In genomic region chr5:137122075-137122474, GRCh38 we compare ENCODE assay signal across 19 cellular contexts.
A peak's percentile ranks its signal among the peaks of the same experiment; 100 is the strongest.
DNase-seq lines count a peak whose midpoint lies in the region; ATAC-seq and TF ChIP-seq lines count a peak whose summit lies in the region.
"Had no signal": no experiment of that assay in that cellular context is flagged by ENCODE, and none has a peak within 500 bp of the region (broad histone marks: within the 10 kb centered on the region; RNA-seq: fewer than 3 reads in every experiment).

No MANE protein-coding gene starts in this region.

- 11% methylated on average over 3 of the region's 3 CpGs for WGBS in prostate gland

- no peak overlapping the region for H3K9ac ChIP-seq in adipocyte (ENCODE audit: low read length)
- H3K9ac ChIP-seq: BLaER1 treated with 17β-estradiol and CSF1 and Interleukin-3, amounts not matched to agents 10 nM and 100 nM had no signal

- no peaks in the 10 kb centered on the region for H3K27me3 Mint-ChIP-seq in glutamatergic neuron (ENCODE audit: unreplicated experiment)
- peaks cover 2 to 3% of the 10 kb centered on the region in 2 donors for H3K27me3 Mint-ChIP-seq in effector memory CD8-positive, alpha-beta T cell

- H3K4me3 ChIP-seq in HEK293 (ENCODE audit: low read depth, low read length) (no peak overlapping the region), adipocyte (ENCODE audit: low read length) (no peak overlapping the region), prostate gland (no peak overlapping the region)
- H3K4me3 ChIP-seq: A549; BLaER1 treated with 17β-estradiol and CSF1 and Interleukin-3, amounts not matched to agents 10 nM and 100 nM; lung; Peyer's patch; SJCRH30 had no signal

- no peaks in the 10 kb centered on the region for H3K4me1 ChIP-seq in HEK293 (ENCODE audit: control insufficient read depth, insufficient read depth, low read length)
- H3K4me1 ChIP-seq in adipocyte (ENCODE audit: control insufficient read depth, insufficient read depth, low read length) = peaks cover 23% of the 10 kb centered on the region
- no peaks in the 10 kb centered on the region for H3K4me1 ChIP-seq in prostate gland (replicated peaks)
- H3K4me1 ChIP-seq: A549, Peyer's patch, SJCRH30 had no signal

- H3K4me1 Mint-ChIP-seq in glutamatergic neuron (ENCODE audit: low read depth, unreplicated experiment) = no peaks in the 10 kb centered on the region
- no peaks in the 10 kb centered on the region for H3K4me1 Mint-ChIP-seq in effector memory CD8-positive, alpha-beta T cell (ENCODE audit: low read depth in 2 of 2)
- H3K4me1 Mint-ChIP-seq: activated naive CD4-positive, alpha-beta T cell treated with anti-CD3 and anti-CD28 coated beads, Interleukin-2, amount 50 U/mL, for 24 hours had no signal

- H3K27me3 ChIP-seq in adipocyte (replicated peaks; ENCODE audit: control insufficient read depth, insufficient read depth, low read length) = no peaks in the 10 kb centered on the region
- no peaks in the 10 kb centered on the region for H3K27me3 ChIP-seq in prostate gland (replicated peaks; ENCODE audit: insufficient read depth)
- H3K27me3 ChIP-seq: BLaER1 treated with 17β-estradiol and CSF1 and Interleukin-3, amounts not matched to agents 10 nM and 100 nM; Peyer's patch had no signal

- H3K9me3 ChIP-seq in HEK293 (ENCODE audit: control insufficient read depth, insufficient read depth, low read depth, low read length) = no peaks in the 10 kb centered on the region
- no peaks in the 10 kb centered on the region for H3K9me3 ChIP-seq in adipocyte (ENCODE audit: control insufficient read depth, low read length)
- H3K9me3 ChIP-seq in prostate gland = no peaks in the 10 kb centered on the region
- H3K9me3 ChIP-seq: A549; BLaER1 treated with 17β-estradiol and CSF1 and Interleukin-3, amounts not matched to agents 10 nM and 100 nM; Peyer's patch; SJCRH30 had no signal

- intact Hi-C loops in prostate gland (cut with DNase I) = no loop called here

- no peaks in the 10 kb centered on the region for H3K36me3 Mint-ChIP-seq in glutamatergic neuron (ENCODE audit: unreplicated experiment)
- H3K36me3 Mint-ChIP-seq in effector memory CD8-positive, alpha-beta T cell (ENCODE audit: insufficient read depth) = no peaks in the 10 kb centered on the region
- H3K36me3 Mint-ChIP-seq: activated naive CD4-positive, alpha-beta T cell treated with anti-CD3 and anti-CD28 coated beads, Interleukin-2, amount 50 U/mL, for 24 hours had no signal

- H3K27ac Mint-ChIP-seq in glutamatergic neuron (ENCODE audit: unreplicated experiment) = no peak overlapping the region
- no peak overlapping the region for H3K27ac Mint-ChIP-seq in effector memory CD8-positive, alpha-beta T cell
- H3K27ac Mint-ChIP-seq: activated naive CD4-positive, alpha-beta T cell treated with anti-CD3 and anti-CD28 coated beads, Interleukin-2, amount 50 U/mL, for 24 hours had no signal

- DNase-seq in NCI-H1436 treated with DMSO at 0.1 percent for 48 hours (lab: John Stamatoyannopoulos, UW) (peak; percentile 5), NCI-H1436 (lab: John Stamatoyannopoulos, UW) (no peak), adipocyte (ENCODE audit: low read depth) (peak; percentile 46), glutamatergic neuron (peak; percentile 45), hepatic stellate cell (ENCODE audit: low spot score) (no peak), prostate gland (ENCODE audit: low spot score) (no peak)
- DNase-seq in effector memory CD8-positive, alpha-beta T cell = no peak
- DNase-seq: activated CD4-positive, alpha-beta T cell treated with anti-CD3 and anti-CD28 coated beads for 48 hours; kidney; nucleus accumbens; Peyer's patch; SJCRH30; stimulated activated CD4-positive, alpha-beta T cell treated with anti-CD3 and anti-CD28 coated beads, Interleukin-15, amount 100 ng/mL, for 24 hours had no signal

- H3K9me3 Mint-ChIP-seq in glutamatergic neuron (ENCODE audit: unreplicated experiment) = no peaks in the 10 kb centered on the region
- peaks cover under 1 to 3% of the 10 kb centered on the region in 2 donors for H3K9me3 Mint-ChIP-seq in effector memory CD8-positive, alpha-beta T cell
- H3K9me3 Mint-ChIP-seq: activated naive CD4-positive, alpha-beta T cell treated with anti-CD3 and anti-CD28 coated beads, Interleukin-2, amount 50 U/mL, for 24 hours had no signal

- CTCF ChIA-PET in HEK293 (lab: Yijun Ruan, JAX) = interaction anchor here (0.7 kb wide), 1 partner anchor 175 kb away, joined by 3 read pairs; no protein-coding TSS in a partner anchor

- no peak overlapping the region for H3K4me3 Mint-ChIP-seq in glutamatergic neuron (ENCODE audit: unreplicated experiment)
- no peak overlapping the region for H3K4me3 Mint-ChIP-seq in effector memory CD8-positive, alpha-beta T cell
- H3K4me3 Mint-ChIP-seq: activated naive CD4-positive, alpha-beta T cell treated with anti-CD3 and anti-CD28 coated beads, Interleukin-2, amount 50 U/mL, for 24 hours had no signal

- no peak for ATAC-seq in effector memory CD8-positive, alpha-beta T cell (replicated peaks)
- ATAC-seq: A549, HepG2 had no signal

- POLR2A ChIA-PET in HEK293 (lab: Yijun Ruan, JAX) = no interaction called here

- H3K36me3 ChIP-seq in HEK293 (ENCODE audit: control insufficient read depth in 2 of 2, insufficient read depth in 1 of 2, low read length in 2 of 2) (no peaks in the 10 kb centered on the region), adipocyte (ENCODE audit: control insufficient read depth, insufficient read depth, low read length, severe bottlenecking) (no peaks in the 10 kb centered on the region), prostate gland (no peaks in the 10 kb centered on the region)
- H3K36me3 ChIP-seq: BLaER1 treated with 17β-estradiol and CSF1 and Interleukin-3, amounts not matched to agents 10 nM and 100 nM; Peyer's patch; SJCRH30 had no signal

- TF ChIP-seq POLR2A in prostate gland (IDR thresholded peaks at IDR 0.05) = no peak

- H3K27ac ChIP-seq in HEK293 (ENCODE audit: extremely low read depth, low read depth, low read length) (no peak overlapping the region), prostate gland (no peak overlapping the region)
- H3K27ac ChIP-seq: A549; BLaER1 treated with 17β-estradiol and CSF1 and Interleukin-3, amounts not matched to agents 10 nM and 100 nM; Peyer's patch; SJCRH30 had no signal

- TF ChIP-seq CTCF in HEK293 (tag by site-specific recombination; IDR thresholded peaks at IDR 0.05) (no peak), glutamatergic neuron (IDR thresholded peaks at IDR 0.05; ENCODE audit: partially characterized antibody, unreplicated experiment) (no peak), prostate gland (IDR thresholded peaks at IDR 0.05) (no peak)

TF ChIP-seq in HEK293, 187 proteins besides CTCF, POLR2A, EP300 and RAD21:
- TF ChIP-seq ZNF155 (tag by site-specific recombination; IDR thresholded peaks at IDR 0.05) (no peak), ZNF202 (tag by site-specific recombination; IDR thresholded peaks at IDR 0.05; ENCODE audit: borderline replicate concordance) (no peak), ZSCAN4 (tag by site-specific recombination; IDR thresholded peaks at IDR 0.05) (peak; percentile 62; the same call in 1 of the 2 replicates), GLI2 (tag by site-specific recombination; IDR thresholded peaks at IDR 0.05; ENCODE audit: borderline replicate concordance, low read depth) (no peak), ZNF112 (tag by site-specific recombination; IDR thresholded peaks at IDR 0.05) (no peak), PRDM6 (tag by site-specific recombination; IDR thresholded peaks at IDR 0.05) (peak; percentile 63)

Comparison
In these comparisons a context has a peak if more than half of its experiments do, and no peak if none do; other contexts are left out.
1. DNase-seq: peak in NCI-H1436 treated with DMSO at 0.1 percent for 48 hours (single experiment), adipocyte (single experiment) and glutamatergic neuron (single experiment); none in NCI-H1436 (single experiment), hepatic stellate cell (single experiment), effector memory CD8-positive, alpha-beta T cell (0 of 3) and prostate gland (single experiment).